In genomic region chr6:9796827-9797226, GRCh38 we compare ENCODE assay signal across 6 cellular contexts.
"Had no signal": no experiment of that assay in that cellular context is flagged by ENCODE, and none has a peak within 500 bp of the region (broad histone marks: within the 10 kb centered on the region; RNA-seq: fewer than 3 reads in every experiment).

No MANE protein-coding gene starts in this region.

- FAIRE-seq: HTR-8/SVneo had no signal

- H3K27ac ChIP-seq: HL-60, KMS-11 had no signal

- H3K9ac ChIP-seq: KMS-11 had no signal

- H3K4me2 ChIP-seq: KMS-11 had no signal

- DNase-seq: IMR-90, KBM-7, KG1 had no signal
